ENCODE assay signal across 17 cellular contexts in the genomic region with DNA sequence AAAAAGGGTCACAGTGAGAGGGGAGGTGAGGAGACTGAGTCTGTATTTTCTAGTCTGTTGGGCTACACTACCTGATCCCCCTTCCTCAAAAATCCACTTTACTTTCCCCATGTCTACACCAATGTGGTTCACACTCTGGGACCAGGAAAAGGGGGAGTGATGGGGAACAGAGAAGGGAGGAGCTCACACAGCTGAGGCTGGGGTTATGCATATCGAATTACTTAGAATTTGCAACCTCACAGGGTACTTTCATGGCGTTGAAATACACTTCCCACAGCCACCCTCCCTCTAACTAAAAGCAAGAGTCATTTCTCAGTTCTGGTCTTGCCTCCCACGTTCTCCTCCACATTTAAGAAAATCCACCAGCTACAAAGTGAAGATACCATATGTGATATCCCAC. TPM values are rescaled to one million over a fixed set of nuclear protein-coding genes. Genes with fewer than 3 reads are reported as not detected.
DNase-seq lines count a peak whose midpoint lies in the region.
"Had no signal": no experiment of that assay in that cellular context is flagged by ENCODE, and none has a peak within 500 bp of the region (broad histone marks: within the 10 kb centered on the region; RNA-seq: fewer than 3 reads in every experiment).

No MANE protein-coding gene starts in this region.

- DNase-seq in NCI-H526 (lab: John Stamatoyannopoulos, UW) (peak; percentile 53 to 62), NCI-H526 treated with DMSO at 0.1 percent for 48 hours (lab: John Stamatoyannopoulos, UW) (no peak), inferior parietal cortex (ENCODE audit: extremely low spot score) (peak; percentile 36), cerebellum (ENCODE audit: low spot score) (no peak), ACHN (no peak)
- peak; percentile 25 for DNase-seq in stimulated activated CD4-positive, alpha-beta T cell treated with anti-CD3 and anti-CD28 coated beads, Interleukin-4, amount 100 ng/mL, for 24 hours
- DNase-seq in stimulated activated CD4-positive, alpha-beta T cell treated with anti-CD3 and anti-CD28 coated beads, Interleukin-2, amount 100 ng/mL, for 24 hours = no peak
- DNase-seq: activated CD8-positive, alpha-beta memory T cell treated with anti-CD3 and anti-CD28 coated beads, Interleukin-2, amount 10 ng/mL, durations not matched to agents 7 days and 5 days; activated effector memory CD4-positive, alpha-beta T cell treated with Interleukin-2 at 50 U/mL for 16 hours; adrenal gland; colonic mucosa; COR-L47; DND-41; KBM-7 had no signal

- in situ Hi-C loops in ACHN (cut with HindIII; ENCODE audit: low pct_ligation_motif_present, low pct_unique_long_range_greater_than_20kb, low sequenced_read_pairs) = no loop called here

- peak overlapping the region; percentile 50 for H3K27ac ChIP-seq in temporal lobe (ENCODE audit: low read depth, low read length)
- H3K27ac ChIP-seq: A549, adrenal gland, BLaER1, colonic mucosa had no signal

RNA-seq across cellular contexts. Expression of a gene that starts 14.1 kb away (rescaled TPM):
- total RNA-seq in temporal lobe (154 TPM), cerebellum (90.3 TPM)

Comparison
In these comparisons a context has a peak if more than half of its experiments do, and no peak if none do; other contexts are left out.
1. DNase-seq: peak in NCI-H526 (2 of 2), stimulated activated CD4-positive, alpha-beta T cell treated with anti-CD3 and anti-CD28 coated beads, Interleukin-4, amount 100 ng/mL, for 24 hours (single experiment) and inferior parietal cortex (single experiment); none in NCI-H526 treated with DMSO at 0.1 percent for 48 hours (single experiment), stimulated activated CD4-positive, alpha-beta T cell treated with anti-CD3 and anti-CD28 coated beads, Interleukin-2, amount 100 ng/mL, for 24 hours (0 of 2), cerebellum (single experiment) and ACHN (single experiment).